ENCODE assay signal across 4 cellular contexts in the genomic region with DNA sequence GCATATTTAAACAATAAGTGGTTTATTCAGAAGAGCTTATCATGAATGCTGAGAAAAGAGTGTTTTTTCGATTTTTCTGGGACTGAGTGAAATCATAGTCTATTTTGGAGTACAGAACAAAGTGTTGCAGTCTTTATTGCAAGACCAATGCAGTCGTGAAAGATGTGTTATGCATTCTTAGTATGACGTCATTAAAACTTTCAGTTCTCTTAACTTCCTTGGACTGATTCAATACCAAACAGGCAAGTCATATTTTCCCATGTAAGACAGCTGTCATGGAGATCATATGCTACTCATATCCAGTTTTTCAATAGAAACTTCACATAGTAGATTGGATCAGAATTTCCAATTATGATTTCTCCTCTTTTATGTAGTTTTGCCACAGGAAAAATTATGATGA.
TF ChIP-seq lines count a peak whose summit lies in the region.

No MANE protein-coding gene starts in this region.

TF ChIP-seq in GM12891, 5 proteins besides CTCF, POLR2A, EP300 and RAD21 (continued from another document):
- TF ChIP-seq TAF1 (IDR thresholded peaks at IDR 0.05; ENCODE audit: low read depth, low read length) (no peak), PAX5 (IDR thresholded peaks at IDR 0.05; ENCODE audit: insufficient read depth, low read length, severe bottlenecking) (no peak), POLR2AphosphoS5 (IDR thresholded peaks at IDR 0.05; ENCODE audit: low read depth, low read length) (no peak)

TF ChIP-seq in GM12878, 131 proteins besides CTCF, POLR2A, EP300 and RAD21 (continued from another document):
- no peak for TF ChIP-seq GABPA (IDR thresholded peaks at IDR 0.05; ENCODE audit: low read depth)
- peak; percentile 92 for TF ChIP-seq JUNB (IDR thresholded peaks at IDR 0.05)
- peak; percentile 25; the same call in 1 of the 2 replicates for TF ChIP-seq DPF2 (IDR thresholded peaks at IDR 0.05)
- TF ChIP-seq CREB1 (IDR thresholded peaks at IDR 0.05; ENCODE audit: low read depth), result 0 out of 2 replicates have a peak, but pooled peaks have one; percentile 37
- no peak for TF ChIP-seq FOXM1 (IDR thresholded peaks at IDR 0.05; ENCODE audit: low read depth, low read length)
- peak; percentile 29 to 52; a peak in 2 of 4 replicates for TF ChIP-seq IKZF2 (IDR thresholded peaks at IDR 0.05)
- TF ChIP-seq CREM (IDR thresholded peaks at IDR 0.05; ENCODE audit: low read depth), result peak; percentile 70
- peak; percentile 47; the same call in 1 of the 2 replicates for TF ChIP-seq NFIC (IDR thresholded peaks at IDR 0.05; ENCODE audit: low read depth, low read length)
- TF ChIP-seq, protein P1, sequence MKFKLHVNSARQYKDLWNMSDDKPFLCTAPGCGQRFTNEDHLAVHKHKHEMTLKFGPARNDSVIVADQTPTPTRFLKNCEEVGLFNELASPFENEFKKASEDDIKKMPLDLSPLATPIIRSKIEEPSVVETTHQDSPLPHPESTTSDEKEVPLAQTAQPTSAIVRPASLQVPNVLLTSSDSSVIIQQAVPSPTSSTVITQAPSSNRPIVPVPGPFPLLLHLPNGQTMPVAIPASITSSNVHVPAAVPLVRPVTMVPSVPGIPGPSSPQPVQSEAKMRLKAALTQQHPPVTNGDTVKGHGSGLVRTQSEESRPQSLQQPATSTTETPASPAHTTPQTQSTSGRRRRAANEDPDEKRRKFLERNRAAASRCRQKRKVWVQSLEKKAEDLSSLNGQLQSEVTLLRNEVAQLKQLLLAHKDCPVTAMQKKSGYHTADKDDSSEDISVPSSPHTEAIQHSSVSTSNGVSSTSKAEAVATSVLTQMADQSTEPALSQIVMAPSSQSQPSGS (IDR thresholded peaks at IDR 0.05; ENCODE audit: low read length), result peak; percentile 32; the same call in 1 of the 2 replicates
- no peak for TF ChIP-seq FOXK2 (IDR thresholded peaks at IDR 0.05)
- TF ChIP-seq SPI1 (IDR thresholded peaks at IDR 0.05; ENCODE audit: borderline replicate concordance, insufficient read depth, low read depth, low read length), result peak; percentile 27; the same call in 1 of the 2 replicates
- TF ChIP-seq EED (IDR thresholded peaks at IDR 0.05; ENCODE audit: low read depth), result peak; percentile 47; the same call in 1 of the 2 replicates
- no peak for TF ChIP-seq CBFB (IDR thresholded peaks at IDR 0.05; ENCODE audit: low read depth)
- peak; percentile 96 for TF ChIP-seq ATF7 (IDR thresholded peaks at IDR 0.05; ENCODE audit: low read depth)

TF ChIP-seq in neural cell, 6 proteins besides CTCF, POLR2A, EP300 and RAD21:
- TF ChIP-seq, protein P2, sequence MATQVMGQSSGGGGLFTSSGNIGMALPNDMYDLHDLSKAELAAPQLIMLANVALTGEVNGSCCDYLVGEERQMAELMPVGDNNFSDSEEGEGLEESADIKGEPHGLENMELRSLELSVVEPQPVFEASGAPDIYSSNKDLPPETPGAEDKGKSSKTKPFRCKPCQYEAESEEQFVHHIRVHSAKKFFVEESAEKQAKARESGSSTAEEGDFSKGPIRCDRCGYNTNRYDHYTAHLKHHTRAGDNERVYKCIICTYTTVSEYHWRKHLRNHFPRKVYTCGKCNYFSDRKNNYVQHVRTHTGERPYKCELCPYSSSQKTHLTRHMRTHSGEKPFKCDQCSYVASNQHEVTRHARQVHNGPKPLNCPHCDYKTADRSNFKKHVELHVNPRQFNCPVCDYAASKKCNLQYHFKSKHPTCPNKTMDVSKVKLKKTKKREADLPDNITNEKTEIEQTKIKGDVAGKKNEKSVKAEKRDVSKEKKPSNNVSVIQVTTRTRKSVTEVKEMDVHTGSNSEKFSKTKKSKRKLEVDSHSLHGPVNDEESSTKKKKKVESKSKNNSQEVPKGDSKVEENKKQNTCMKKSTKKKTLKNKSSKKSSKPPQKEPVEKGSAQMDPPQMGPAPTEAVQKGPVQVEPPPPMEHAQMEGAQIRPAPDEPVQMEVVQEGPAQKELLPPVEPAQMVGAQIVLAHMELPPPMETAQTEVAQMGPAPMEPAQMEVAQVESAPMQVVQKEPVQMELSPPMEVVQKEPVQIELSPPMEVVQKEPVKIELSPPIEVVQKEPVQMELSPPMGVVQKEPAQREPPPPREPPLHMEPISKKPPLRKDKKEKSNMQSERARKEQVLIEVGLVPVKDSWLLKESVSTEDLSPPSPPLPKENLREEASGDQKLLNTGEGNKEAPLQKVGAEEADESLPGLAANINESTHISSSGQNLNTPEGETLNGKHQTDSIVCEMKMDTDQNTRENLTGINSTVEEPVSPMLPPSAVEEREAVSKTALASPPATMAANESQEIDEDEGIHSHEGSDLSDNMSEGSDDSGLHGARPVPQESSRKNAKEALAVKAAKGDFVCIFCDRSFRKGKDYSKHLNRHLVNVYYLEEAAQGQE (IDR thresholded peaks at IDR 0.05; ENCODE audit: borderline replicate concordance), result no peak
- TF ChIP-seq MXI1 (conservative IDR thresholded peaks at IDR 0.05; ENCODE audit: poor library complexity, severe bottlenecking) (no peak), POLR2AphosphoS5 (IDR thresholded peaks at IDR 0.05) (no peak), EZH2 (IDR thresholded peaks at IDR 0.05; ENCODE audit: borderline replicate concordance, insufficient read depth, low read length, poor library complexity, severe bottlenecking) (no peak), TAF1 (IDR thresholded peaks at IDR 0.05; ENCODE audit: low read depth) (no peak), SMC3 (conservative IDR thresholded peaks at IDR 0.05; ENCODE audit: poor library complexity) (no peak)

TF ChIP-seq in WTC11, 78 proteins besides CTCF, POLR2A, EP300 and RAD21 (continued from another document):
- TF ChIP-seq IRF2 (CRISPR knock-in tag; IDR thresholded peaks at IDR 0.05; ENCODE audit: borderline replicate concordance, low read depth), result no peak
- no peak for TF ChIP-seq ZNF423 (CRISPR knock-in tag; IDR thresholded peaks at IDR 0.05)
- TF ChIP-seq ZNF232 (CRISPR knock-in tag; IDR thresholded peaks at IDR 0.05), result no peak
- no peak for TF ChIP-seq HMGA2 (CRISPR knock-in tag; IDR thresholded peaks at IDR 0.05)
- no peak for TF ChIP-seq NFYB (CRISPR knock-in tag; conservative IDR thresholded peaks at IDR 0.05; ENCODE audit: low read depth)
- TF ChIP-seq NFE2L1 (CRISPR knock-in tag; IDR thresholded peaks at IDR 0.05), result no peak
- TF ChIP-seq ATF1 (CRISPR knock-in tag; IDR thresholded peaks at IDR 0.05), result no peak
- no peak for TF ChIP-seq NR2C2 (CRISPR knock-in tag; IDR thresholded peaks at IDR 0.05)
- TF ChIP-seq, protein P3, sequence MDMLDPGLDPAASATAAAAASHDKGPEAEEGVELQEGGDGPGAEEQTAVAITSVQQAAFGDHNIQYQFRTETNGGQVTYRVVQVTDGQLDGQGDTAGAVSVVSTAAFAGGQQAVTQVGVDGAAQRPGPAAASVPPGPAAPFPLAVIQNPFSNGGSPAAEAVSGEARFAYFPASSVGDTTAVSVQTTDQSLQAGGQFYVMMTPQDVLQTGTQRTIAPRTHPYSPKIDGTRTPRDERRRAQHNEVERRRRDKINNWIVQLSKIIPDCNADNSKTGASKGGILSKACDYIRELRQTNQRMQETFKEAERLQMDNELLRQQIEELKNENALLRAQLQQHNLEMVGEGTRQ (CRISPR knock-in tag; IDR thresholded peaks at IDR 0.05), result no peak
- TF ChIP-seq, protein P4, sequence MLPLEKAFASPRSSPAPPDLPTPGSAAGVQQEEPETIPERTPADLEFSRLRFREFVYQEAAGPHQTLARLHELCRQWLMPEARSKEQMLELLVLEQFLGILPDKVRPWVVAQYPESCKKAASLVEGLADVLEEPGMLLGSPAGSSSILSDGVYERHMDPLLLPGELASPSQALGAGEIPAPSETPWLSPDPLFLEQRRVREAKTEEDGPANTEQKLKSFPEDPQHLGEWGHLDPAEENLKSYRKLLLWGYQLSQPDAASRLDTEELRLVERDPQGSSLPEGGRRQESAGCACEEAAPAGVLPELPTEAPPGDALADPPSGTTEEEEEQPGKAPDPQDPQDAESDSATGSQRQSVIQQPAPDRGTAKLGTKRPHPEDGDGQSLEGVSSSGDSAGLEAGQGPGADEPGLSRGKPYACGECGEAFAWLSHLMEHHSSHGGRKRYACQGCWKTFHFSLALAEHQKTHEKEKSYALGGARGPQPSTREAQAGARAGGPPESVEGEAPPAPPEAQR (CRISPR knock-in tag; IDR thresholded peaks at IDR 0.05), result no peak
- TF ChIP-seq, protein P5, sequence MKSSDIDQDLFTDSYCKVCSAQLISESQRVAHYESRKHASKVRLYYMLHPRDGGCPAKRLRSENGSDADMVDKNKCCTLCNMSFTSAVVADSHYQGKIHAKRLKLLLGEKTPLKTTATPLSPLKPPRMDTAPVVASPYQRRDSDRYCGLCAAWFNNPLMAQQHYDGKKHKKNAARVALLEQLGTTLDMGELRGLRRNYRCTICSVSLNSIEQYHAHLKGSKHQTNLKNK (CRISPR knock-in tag; IDR thresholded peaks at IDR 0.05), result no peak
- TF ChIP-seq, protein P6, sequence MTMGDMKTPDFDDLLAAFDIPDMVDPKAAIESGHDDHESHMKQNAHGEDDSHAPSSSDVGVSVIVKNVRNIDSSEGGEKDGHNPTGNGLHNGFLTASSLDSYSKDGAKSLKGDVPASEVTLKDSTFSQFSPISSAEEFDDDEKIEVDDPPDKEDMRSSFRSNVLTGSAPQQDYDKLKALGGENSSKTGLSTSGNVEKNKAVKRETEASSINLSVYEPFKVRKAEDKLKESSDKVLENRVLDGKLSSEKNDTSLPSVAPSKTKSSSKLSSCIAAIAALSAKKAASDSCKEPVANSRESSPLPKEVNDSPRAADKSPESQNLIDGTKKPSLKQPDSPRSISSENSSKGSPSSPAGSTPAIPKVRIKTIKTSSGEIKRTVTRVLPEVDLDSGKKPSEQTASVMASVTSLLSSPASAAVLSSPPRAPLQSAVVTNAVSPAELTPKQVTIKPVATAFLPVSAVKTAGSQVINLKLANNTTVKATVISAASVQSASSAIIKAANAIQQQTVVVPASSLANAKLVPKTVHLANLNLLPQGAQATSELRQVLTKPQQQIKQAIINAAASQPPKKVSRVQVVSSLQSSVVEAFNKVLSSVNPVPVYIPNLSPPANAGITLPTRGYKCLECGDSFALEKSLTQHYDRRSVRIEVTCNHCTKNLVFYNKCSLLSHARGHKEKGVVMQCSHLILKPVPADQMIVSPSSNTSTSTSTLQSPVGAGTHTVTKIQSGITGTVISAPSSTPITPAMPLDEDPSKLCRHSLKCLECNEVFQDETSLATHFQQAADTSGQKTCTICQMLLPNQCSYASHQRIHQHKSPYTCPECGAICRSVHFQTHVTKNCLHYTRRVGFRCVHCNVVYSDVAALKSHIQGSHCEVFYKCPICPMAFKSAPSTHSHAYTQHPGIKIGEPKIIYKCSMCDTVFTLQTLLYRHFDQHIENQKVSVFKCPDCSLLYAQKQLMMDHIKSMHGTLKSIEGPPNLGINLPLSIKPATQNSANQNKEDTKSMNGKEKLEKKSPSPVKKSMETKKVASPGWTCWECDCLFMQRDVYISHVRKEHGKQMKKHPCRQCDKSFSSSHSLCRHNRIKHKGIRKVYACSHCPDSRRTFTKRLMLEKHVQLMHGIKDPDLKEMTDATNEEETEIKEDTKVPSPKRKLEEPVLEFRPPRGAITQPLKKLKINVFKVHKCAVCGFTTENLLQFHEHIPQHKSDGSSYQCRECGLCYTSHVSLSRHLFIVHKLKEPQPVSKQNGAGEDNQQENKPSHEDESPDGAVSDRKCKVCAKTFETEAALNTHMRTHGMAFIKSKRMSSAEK (CRISPR knock-in tag; IDR thresholded peaks at IDR 0.05; ENCODE audit: borderline replicate concordance), result no peak
- TF ChIP-seq SP1 (CRISPR knock-in tag; conservative IDR thresholded peaks at IDR 0.05), result no peak
- no peak for TF ChIP-seq ZNF121 (CRISPR knock-in tag; IDR thresholded peaks at IDR 0.05)
- TF ChIP-seq, protein P7, sequence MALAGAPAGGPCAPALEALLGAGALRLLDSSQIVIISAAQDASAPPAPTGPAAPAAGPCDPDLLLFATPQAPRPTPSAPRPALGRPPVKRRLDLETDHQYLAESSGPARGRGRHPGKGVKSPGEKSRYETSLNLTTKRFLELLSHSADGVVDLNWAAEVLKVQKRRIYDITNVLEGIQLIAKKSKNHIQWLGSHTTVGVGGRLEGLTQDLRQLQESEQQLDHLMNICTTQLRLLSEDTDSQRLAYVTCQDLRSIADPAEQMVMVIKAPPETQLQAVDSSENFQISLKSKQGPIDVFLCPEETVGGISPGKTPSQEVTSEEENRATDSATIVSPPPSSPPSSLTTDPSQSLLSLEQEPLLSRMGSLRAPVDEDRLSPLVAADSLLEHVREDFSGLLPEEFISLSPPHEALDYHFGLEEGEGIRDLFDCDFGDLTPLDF (CRISPR knock-in tag; IDR thresholded peaks at IDR 0.05), result no peak
- no peak for TF ChIP-seq ESRRA (CRISPR knock-in tag; IDR thresholded peaks at IDR 0.05; ENCODE audit: borderline replicate concordance)
- TF ChIP-seq, protein P8, sequence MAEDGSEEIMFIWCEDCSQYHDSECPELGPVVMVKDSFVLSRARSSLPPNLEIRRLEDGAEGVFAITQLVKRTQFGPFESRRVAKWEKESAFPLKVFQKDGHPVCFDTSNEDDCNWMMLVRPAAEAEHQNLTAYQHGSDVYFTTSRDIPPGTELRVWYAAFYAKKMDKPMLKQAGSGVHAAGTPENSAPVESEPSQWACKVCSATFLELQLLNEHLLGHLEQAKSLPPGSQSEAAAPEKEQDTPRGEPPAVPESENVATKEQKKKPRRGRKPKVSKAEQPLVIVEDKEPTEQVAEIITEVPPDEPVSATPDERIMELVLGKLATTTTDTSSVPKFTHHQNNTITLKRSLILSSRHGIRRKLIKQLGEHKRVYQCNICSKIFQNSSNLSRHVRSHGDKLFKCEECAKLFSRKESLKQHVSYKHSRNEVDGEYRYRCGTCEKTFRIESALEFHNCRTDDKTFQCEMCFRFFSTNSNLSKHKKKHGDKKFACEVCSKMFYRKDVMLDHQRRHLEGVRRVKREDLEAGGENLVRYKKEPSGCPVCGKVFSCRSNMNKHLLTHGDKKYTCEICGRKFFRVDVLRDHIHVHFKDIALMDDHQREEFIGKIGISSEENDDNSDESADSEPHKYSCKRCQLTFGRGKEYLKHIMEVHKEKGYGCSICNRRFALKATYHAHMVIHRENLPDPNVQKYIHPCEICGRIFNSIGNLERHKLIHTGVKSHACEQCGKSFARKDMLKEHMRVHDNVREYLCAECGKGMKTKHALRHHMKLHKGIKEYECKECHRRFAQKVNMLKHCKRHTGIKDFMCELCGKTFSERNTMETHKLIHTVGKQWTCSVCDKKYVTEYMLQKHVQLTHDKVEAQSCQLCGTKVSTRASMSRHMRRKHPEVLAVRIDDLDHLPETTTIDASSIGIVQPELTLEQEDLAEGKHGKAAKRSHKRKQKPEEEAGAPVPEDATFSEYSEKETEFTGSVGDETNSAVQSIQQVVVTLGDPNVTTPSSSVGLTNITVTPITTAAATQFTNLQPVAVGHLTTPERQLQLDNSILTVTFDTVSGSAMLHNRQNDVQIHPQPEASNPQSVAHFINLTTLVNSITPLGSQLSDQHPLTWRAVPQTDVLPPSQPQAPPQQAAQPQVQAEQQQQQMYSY (CRISPR knock-in tag; IDR thresholded peaks at IDR 0.05), result no peak
- no peak for TF ChIP-seq PRRX2 (CRISPR knock-in tag; IDR thresholded peaks at IDR 0.05)
TF ChIP-seq in WTC11: peak in this region for 0.
